In genomic region chr9:113886471-113886870, GRCh38 we compare ENCODE assay signal across 9 cellular contexts. TPM values are rescaled to one million over a fixed set of nuclear protein-coding genes. Genes with fewer than 3 reads are reported as not detected.
DNase-seq lines count a peak whose midpoint lies in the region; ATAC-seq and TF ChIP-seq lines count a peak whose summit lies in the region.
"Had no signal": no experiment of that assay in that cellular context is flagged by ENCODE, and none has a peak within 500 bp of the region (broad histone marks: within the 10 kb centered on the region; RNA-seq: fewer than 3 reads in every experiment).

No MANE protein-coding gene starts in this region.

- H3K4me2 ChIP-seq in skeletal muscle satellite cell (ENCODE audit: low read length), result peak overlapping the region; percentile 65

- no peak overlapping the region for H3K9ac ChIP-seq in skeletal muscle satellite cell (ENCODE audit: low read depth, low read length)

- H3K27ac ChIP-seq in foreskin keratinocyte, result peak overlapping the region; percentile 74

- H3K4me3 ChIP-seq in skeletal muscle satellite cell (ENCODE audit: low read length), result peak overlapping the region; percentile 36

- ATAC-seq in GM21447 (IDR thresholded peaks at IDR 0.05; ENCODE audit: unreplicated experiment) (peak; percentile 61), foreskin keratinocyte (no peak)

- peak; percentile 7 for DNase-seq in SW480 (ENCODE audit: low spot score)
- DNase-seq in foreskin keratinocyte, result no peak
- DNase-seq in nucleus accumbens (lab: John Stamatoyannopoulos, UW), result no peak
- no peak for DNase-seq in AML-193 (lab: John Stamatoyannopoulos, UW)
- no peak for DNase-seq in glomerular visceral epithelial cell (ENCODE audit: extremely low spot score)
- DNase-seq in cortex of kidney (lab: John Stamatoyannopoulos, UW), result no peak
- DNase-seq: NCI-H226 had no signal

- H3K36me3 ChIP-seq in skeletal muscle satellite cell (ENCODE audit: insufficient read depth, low read length), result peaks cover 3% of the 10 kb centered on the region

- H3K27me3 ChIP-seq in foreskin keratinocyte (no peaks in the 10 kb centered on the region), skeletal muscle satellite cell (ENCODE audit: control insufficient read depth, insufficient read depth, low read length) (no peaks in the 10 kb centered on the region)

- no peaks in the 10 kb centered on the region for H3K9me3 ChIP-seq in skeletal muscle satellite cell (replicated peaks; ENCODE audit: low read length)

- TF ChIP-seq CTCF in foreskin keratinocyte (conservative IDR thresholded peaks at IDR 0.05), result no peak

- peaks cover 16% of the 10 kb centered on the region for H3K4me1 ChIP-seq in foreskin keratinocyte
- H3K4me1 ChIP-seq in skeletal muscle satellite cell (ENCODE audit: control insufficient read depth, insufficient read depth, low read length), result peaks cover 6% of the 10 kb centered on the region

RNA-seq across cellular contexts. Expression of gene ZNF618, which starts 10.4 kb away (rescaled TPM):
- total RNA-seq in foreskin keratinocyte, result 10.7 and 11.4 TPM in 2 replicates
- 2.8 TPM in 2 replicates for polyA plus RNA-seq in foreskin keratinocyte
- total RNA-seq in skeletal muscle satellite cell (2012; rRNA removed), result 3.5 and 4.6 TPM in 2 replicates
